ENCODE assay signal across 8 cellular contexts in the genomic region with DNA sequence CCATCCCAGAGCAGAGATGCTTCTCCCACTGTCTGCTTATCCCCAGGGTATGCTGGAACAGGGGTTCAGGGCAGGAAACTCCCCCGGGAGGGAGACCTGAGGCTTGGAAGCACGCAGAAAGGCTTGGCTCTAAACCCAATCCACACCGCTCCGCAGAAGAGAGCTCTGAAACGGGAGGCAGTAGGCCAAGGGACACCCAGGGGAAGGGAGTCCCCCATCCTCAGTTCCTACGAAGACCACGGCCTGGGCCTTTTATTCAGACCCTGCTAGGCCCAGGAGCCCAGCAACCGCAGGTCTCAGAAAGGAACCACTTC. TPM values are rescaled to one million over a fixed set of nuclear protein-coding genes. Genes with fewer than 3 reads are reported as not detected.
DNase-seq lines count a peak whose midpoint lies in the region; ATAC-seq and TF ChIP-seq lines count a peak whose summit lies in the region.

No MANE protein-coding gene starts in this region.

- no peak overlapping the region for H2BK15ac ChIP-seq in neuronal stem cell (ENCODE audit: low read length)

- H3K79me1 ChIP-seq in neuronal stem cell (ENCODE audit: low read depth, low read length), result no peaks in the 10 kb centered on the region

- H2BK5ac ChIP-seq in neuronal stem cell (ENCODE audit: low read length), result no peak overlapping the region

- no peak overlapping the region for H3K4ac ChIP-seq in neuronal stem cell (ENCODE audit: low read length)

- TF ChIP-seq CTCF in AG04449 (IDR thresholded peaks at IDR 0.05; ENCODE audit: insufficient read depth, low read length, missing control alignments) (no peak), HEK293 (tag by site-specific recombination; IDR thresholded peaks at IDR 0.05) (no peak)

- H3K23ac ChIP-seq in neuronal stem cell (ENCODE audit: low read depth, low read length, poor library complexity), result no peak overlapping the region

- no CpG with 5 or more reads among the region's 8 CpGs for WGBS in neuronal stem cell (ENCODE audit: extremely low coverage in 2 of 2, insufficient read length in 2 of 2, insufficient replicate concordance in 1 of 2), 2 donors

- H3K9me3 ChIP-seq in HEK293 (ENCODE audit: control insufficient read depth, insufficient read depth, low read depth, low read length), result no peaks in the 10 kb centered on the region
- H3K9me3 ChIP-seq in effector memory CD4-positive, alpha-beta T cell (ENCODE audit: control insufficient read depth, low read length), result no peaks in the 10 kb centered on the region
- no peaks in the 10 kb centered on the region for H3K9me3 ChIP-seq in neuronal stem cell (replicated peaks in 1 of 2; ENCODE audit: control insufficient read depth in 2 of 2, insufficient read depth in 1 of 2, low read depth in 1 of 2, low read length in 2 of 2)

- no peak overlapping the region for H2BK12ac ChIP-seq in neuronal stem cell (ENCODE audit: low read length)

- intact Hi-C loops in left colon (cut with DNase I, micrococcal nuclease), result no loop called here

- H3K36me3 ChIP-seq in HEK293 (ENCODE audit: control insufficient read depth in 2 of 2, insufficient read depth in 1 of 2, low read length in 2 of 2), result peaks cover 6 to 28% of the 10 kb centered on the region in 2 experiments; a peak in 2 of 3 replicates
- H3K36me3 ChIP-seq in effector memory CD4-positive, alpha-beta T cell (ENCODE audit: control insufficient read depth, insufficient read depth, low read length), result peaks cover 4% of the 10 kb centered on the region
- peaks cover 15 to 26% of the 10 kb centered on the region in 2 donors for H3K36me3 ChIP-seq in neuronal stem cell (replicated peaks in 1 of 2; ENCODE audit: control insufficient read depth in 2 of 2, insufficient read depth in 2 of 2, low read length in 2 of 2)

- H3K27ac ChIP-seq in HEK293 (ENCODE audit: extremely low read depth, low read depth, low read length) (no peak overlapping the region; the same call in 1 of the 2 replicates), neuronal stem cell (replicated peaks; ENCODE audit: low read length) (peak overlapping the region; percentile 17)
- H3K27ac ChIP-seq in effector memory CD4-positive, alpha-beta T cell (ENCODE audit: insufficient read depth, low read length, poor library complexity, severe bottlenecking), result peak overlapping the region; percentile 3

- DNase-seq in AG04449 (ENCODE audit: low read depth, low spot score) (no peak), neuronal stem cell (ENCODE audit: low spot score) (no peak), NCI-H774 (lab: John Stamatoyannopoulos, UW) (no peak), H4 (ENCODE audit: low spot score) (no peak), NCI-H2107 (lab: John Stamatoyannopoulos, UW) (no peak), left colon (no peak)
- peak in 1 of 3 donors; percentile 48 for DNase-seq in effector memory CD4-positive, alpha-beta T cell

- H3K9ac ChIP-seq in neuronal stem cell (ENCODE audit: low read depth, low read length, poor library complexity), result no peak overlapping the region

- no peak overlapping the region for H2BK120ac ChIP-seq in neuronal stem cell (ENCODE audit: low read depth, low read length)

- peak overlapping the region; percentile 78 for H3K18ac ChIP-seq in neuronal stem cell (ENCODE audit: low read length)

- H2AFZ ChIP-seq in neuronal stem cell (ENCODE audit: low read length), result no peak overlapping the region

- peak overlapping the region; percentile 36 for H2AK5ac ChIP-seq in neuronal stem cell (ENCODE audit: low read depth, low read length)

- CTCF ChIA-PET in AG04449 (lab: Yijun Ruan, JAX) (interaction anchor here (1.0 to 3.0 kb wide), 13 partner anchors 8 to 242 kb away, joined by 3 to 37 read pairs (median 5); no protein-coding TSS in a partner anchor), HEK293 (lab: Yijun Ruan, JAX) (interaction anchor here (0.6 to 4.7 kb wide), 14 partner anchors 8 to 678 kb away, joined by 3 to 21 read pairs (median 3); a partner anchor contains a TSS)

- POLR2A ChIA-PET in AG04449 (lab: Yijun Ruan, JAX), result interaction anchor here (0.9 kb wide), 1 partner anchor 121 kb away, joined by 3 read pairs; no protein-coding TSS in a partner anchor
- POLR2A ChIA-PET in HEK293 (lab: Yijun Ruan, JAX), result interaction anchor here (1.4 kb wide), 1 partner anchor 15 kb away, joined by 5 read pairs; no protein-coding TSS in a partner anchor

- peaks cover 15% of the 10 kb centered on the region for H3K4me1 ChIP-seq in HEK293 (ENCODE audit: control insufficient read depth, insufficient read depth, low read length)
- H3K4me1 ChIP-seq in effector memory CD4-positive, alpha-beta T cell (ENCODE audit: control insufficient read depth, insufficient read depth, low read length, poor library complexity, severe bottlenecking), result peaks cover 26% of the 10 kb centered on the region
- H3K4me1 ChIP-seq in neuronal stem cell (ENCODE audit: control insufficient read depth in 2 of 2, insufficient read depth in 1 of 2, low read depth in 1 of 2, low read length in 2 of 2), result peaks cover 21 to 22% of the 10 kb centered on the region in 2 donors

- no peak overlapping the region for H4K91ac ChIP-seq in neuronal stem cell (ENCODE audit: low read depth, low read length, poor library complexity)

- H3K4me3 ChIP-seq in AG04449 (ENCODE audit: low read depth, low read length), result peak overlapping the region; percentile 6; the same call in 1 of the 2 replicates
- H3K4me3 ChIP-seq in HEK293 (ENCODE audit: low read depth, low read length), result no peak overlapping the region
- H3K4me3 ChIP-seq in effector memory CD4-positive, alpha-beta T cell (ENCODE audit: insufficient read depth, low read depth, low read length, poor library complexity, severe bottlenecking), result no peak overlapping the region
- H3K4me3 ChIP-seq in neuronal stem cell (ENCODE audit: low read length in 2 of 2), result no peak overlapping the region

- ATAC-seq in left colon, result no peak

- H3K4me2 ChIP-seq in neuronal stem cell (ENCODE audit: insufficient read depth, low read length, poor library complexity, severe bottlenecking), result no peak overlapping the region

- no peak overlapping the region for H4K8ac ChIP-seq in neuronal stem cell (ENCODE audit: low read depth, low read length)

- H3K14ac ChIP-seq in neuronal stem cell (ENCODE audit: low read length), result no peak overlapping the region

- no peaks in the 10 kb centered on the region for H3K27me3 ChIP-seq in effector memory CD4-positive, alpha-beta T cell (replicated peaks; ENCODE audit: control insufficient read depth, insufficient read depth, low read length, poor library complexity, severe bottlenecking)
- peaks cover 0 to 19% (median 12%) of the 10 kb centered on the region in 3 experiments for H3K27me3 ChIP-seq in neuronal stem cell (ENCODE audit: control insufficient read depth in 3 of 3, insufficient read depth in 3 of 3, low read depth in 1 of 3, low read length in 3 of 3)

TF ChIP-seq in HEK293, 187 proteins besides CTCF, POLR2A, EP300 and RAD21:
- no peak for TF ChIP-seq ZNF514 (tag by site-specific recombination; IDR thresholded peaks at IDR 0.05)
- TF ChIP-seq ZNF16 (tag by site-specific recombination; IDR thresholded peaks at IDR 0.05; ENCODE audit: low read depth), result 0 out of 2 replicates have a peak, but pooled peaks have one; percentile 0

RNA-seq across cellular contexts. Expression of a gene that starts 1.8 kb away (rescaled TPM):
- polyA plus RNA-seq in neuronal stem cell (2013, experiment 1 of 2), result 14.9 TPM
- 14.3 TPM for polyA plus RNA-seq in neuronal stem cell (2013, experiment 2 of 2)
- 10.9 and 12.6 TPM in 2 replicates for total RNA-seq in H4 (2014; rRNA removed; shearing (Covaris generic))
- 1 to 10 TPM; 2.0 to 2.4 TPM for total RNA-seq in left colon

RNA-seq across cellular contexts. Expression of a gene that starts 16.1 kb away (rescaled TPM):
- polyA plus RNA-seq in neuronal stem cell (2013, experiment 1 of 2), result 104 TPM
- 101 TPM for polyA plus RNA-seq in neuronal stem cell (2013, experiment 2 of 2)
- total RNA-seq in H4 (2014; rRNA removed; shearing (Covaris generic)), result 30.5 and 40.0 TPM in 2 replicates
- 10 to 100 TPM; 37.1 to 69.8 TPM for total RNA-seq in left colon
